9 cellular contexts compared by ENCODE assay signal in the genomic region with DNA sequence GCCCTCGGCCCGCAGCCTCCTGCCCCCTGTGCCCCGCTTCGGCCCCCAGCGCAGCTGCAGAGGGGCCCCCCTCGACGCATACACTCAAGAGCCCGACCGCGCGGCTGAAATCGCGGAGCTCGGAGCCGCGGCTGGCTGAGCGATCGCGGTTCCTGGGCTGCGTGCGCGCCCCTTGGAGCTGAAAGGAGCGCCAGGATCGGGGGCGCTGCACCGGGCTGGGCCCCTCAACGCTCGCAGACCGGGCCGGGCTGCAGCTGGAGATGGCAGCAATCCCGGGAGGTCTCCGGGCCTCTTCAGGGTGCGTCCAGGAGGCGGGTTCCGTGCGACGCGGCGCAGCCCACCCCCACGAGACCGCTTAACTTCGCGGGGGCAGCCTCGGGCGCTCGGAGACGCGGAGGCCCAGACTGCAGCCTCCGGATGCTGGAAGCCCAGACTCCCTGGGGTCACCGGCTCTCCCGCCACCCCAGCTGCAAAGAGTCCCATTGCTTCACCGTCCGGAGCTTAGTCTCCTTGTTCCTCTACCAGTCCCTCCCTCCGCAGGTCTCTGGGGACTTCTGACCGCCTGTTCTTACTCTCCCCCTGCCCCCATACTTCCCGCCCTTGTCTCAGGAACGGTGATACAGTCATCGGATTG.
DNase-seq lines count a peak whose midpoint lies in the region; ATAC-seq, FAIRE-seq and TF ChIP-seq lines count a peak whose summit lies in the region.
"Had no signal": no experiment of that assay in that cellular context is flagged by ENCODE, and none has a peak within 500 bp of the region (broad histone marks: within the 10 kb centered on the region; RNA-seq: fewer than 3 reads in every experiment).

No MANE protein-coding gene starts in this region.

- H3K27ac ChIP-seq in GM23338 (ENCODE audit: low read depth) (no peak overlapping the region), cardiac muscle cell (no peak overlapping the region), gastrocnemius medialis (no peak overlapping the region), SJCRH30 (no peak overlapping the region)

- H3K4me1 ChIP-seq in GM23338 (ENCODE audit: insufficient read depth) (0 out of 2 replicates have a peak, but pooled peaks cover 2% of the 10 kb centered on the region), cardiac muscle cell (ENCODE audit: low read depth) (no peaks in the 10 kb centered on the region), gastrocnemius medialis (no peaks in the 10 kb centered on the region), SJCRH30 (no peaks in the 10 kb centered on the region)

- H3K4me3 Mint-ChIP-seq in GM23338, result peak overlapping the region; percentile 67
- H3K4me3 Mint-ChIP-seq in activated CD4-positive, alpha-beta memory T cell treated with anti-CD3 and anti-CD28 coated beads, Interleukin-2, amount 10 ng/mL, durations not matched to agents 7 days and 5 days, result peak overlapping the region; percentile 81

- H3K9me3 ChIP-seq in cardiac muscle cell (ENCODE audit: low read depth), result no peaks in the 10 kb centered on the region
- H3K9me3 ChIP-seq in gastrocnemius medialis, result no peaks in the 10 kb centered on the region
- no peaks in the 10 kb centered on the region for H3K9me3 ChIP-seq in SJCRH30 (replicated peaks)

- no peaks in the 10 kb centered on the region for H3K9me3 Mint-ChIP-seq in GM23338
- no peaks in the 10 kb centered on the region for H3K9me3 Mint-ChIP-seq in activated CD4-positive, alpha-beta memory T cell treated with anti-CD3 and anti-CD28 coated beads, Interleukin-2, amount 10 ng/mL, durations not matched to agents 7 days and 5 days

- H4K20me1 ChIP-seq in GM23338 (replicated peaks; ENCODE audit: insufficient read depth), result no peaks in the 10 kb centered on the region

- peak; percentile 47 for ATAC-seq in GM23338
- ATAC-seq in gastrocnemius medialis, result no peak

- peak overlapping the region; percentile 82 for H3K4me2 ChIP-seq in GM23338

- peak; percentile 52 for DNase-seq in D721Med (ENCODE audit: insufficient read length, low spot score)
- DNase-seq in GM23338 (ENCODE audit: low spot score), result peak; percentile 72
- no peak for DNase-seq in activated CD4-positive, alpha-beta memory T cell treated with anti-CD3 and anti-CD28 coated beads, Interleukin-2, amount 10 ng/mL, durations not matched to agents 7 days and 5 days
- DNase-seq in cardiac muscle cell (ENCODE audit: low read depth in 1 of 2, low spot score in 1 of 2), result peak in 1 of 2 donors; percentile 46
- DNase-seq in gastrocnemius medialis, result no peak
- no peak for DNase-seq in SJCRH30
- no peak for DNase-seq in NK-92 (lab: John Stamatoyannopoulos, UW; ENCODE audit: unreplicated experiment)
- no peak for DNase-seq in UCSD-AML1 (lab: John Stamatoyannopoulos, UW; ENCODE audit: unreplicated experiment)

- no peaks in the 10 kb centered on the region for H3K9me2 ChIP-seq in GM23338 (ENCODE audit: insufficient read depth)

- POLR2A ChIA-PET in activated CD4-positive, alpha-beta memory T cell treated with anti-CD3 and anti-CD28 coated beads, Interleukin-2, amount 10 ng/mL, durations not matched to agents 7 days and 5 days (lab: Charles Lee), result interaction anchor here (0.8 to 1.6 kb wide), 4 partner anchors 8 to 69 kb away, joined by 3 to 5 read pairs (median 4); no protein-coding TSS in a partner anchor

- in situ Hi-C loops in gastrocnemius medialis (cut with MboI; ENCODE audit: low sequenced_read_pairs in 4 of 4), result no loop called here

- H3K4me3 ChIP-seq in GM23338 (peak overlapping the region; percentile 63), cardiac muscle cell (peak overlapping the region; percentile 9), gastrocnemius medialis (peak overlapping the region in 3 of 4 donors; percentile 29 to 46 (median 32)), SJCRH30 (no peak overlapping the region)

- FAIRE-seq in D721Med (lab: Jason Lieb, UNC), result no peak
- FAIRE-seq: islet of Langerhans had no signal

- no peak overlapping the region for H3K27ac Mint-ChIP-seq in GM23338
- peak overlapping the region; percentile 28 for H3K27ac Mint-ChIP-seq in activated CD4-positive, alpha-beta memory T cell treated with anti-CD3 and anti-CD28 coated beads, Interleukin-2, amount 10 ng/mL, durations not matched to agents 7 days and 5 days

- H3K36me3 ChIP-seq in GM23338 (ENCODE audit: insufficient read depth), result no peaks in the 10 kb centered on the region
- no peaks in the 10 kb centered on the region for H3K36me3 ChIP-seq in cardiac muscle cell
- no peaks in the 10 kb centered on the region for H3K36me3 ChIP-seq in gastrocnemius medialis
- H3K36me3 ChIP-seq in SJCRH30, result no peaks in the 10 kb centered on the region

- H2AFZ ChIP-seq in GM23338, result peak overlapping the region; percentile 89

- TF ChIP-seq POLR2A in gastrocnemius medialis (IDR thresholded peaks at IDR 0.05), result no peak

- H3K27me3 Mint-ChIP-seq in GM23338 (ENCODE audit: insufficient read depth, low read depth, poor library complexity), result peaks cover 50% of the 10 kb centered on the region
- peaks cover 8% of the 10 kb centered on the region for H3K27me3 Mint-ChIP-seq in activated CD4-positive, alpha-beta memory T cell treated with anti-CD3 and anti-CD28 coated beads, Interleukin-2, amount 10 ng/mL, durations not matched to agents 7 days and 5 days

- peaks cover 44% of the 10 kb centered on the region for H3K27me3 ChIP-seq in GM23338 (ENCODE audit: insufficient read depth)
- peaks cover 36% of the 10 kb centered on the region for H3K27me3 ChIP-seq in cardiac muscle cell
- peaks cover 16 to 23% (median 21%) of the 10 kb centered on the region in 3 donors for H3K27me3 ChIP-seq in gastrocnemius medialis
- H3K27me3 ChIP-seq in SJCRH30, result no peaks in the 10 kb centered on the region

- 0 out of 2 replicates have a peak, but pooled peaks cover 3% of the 10 kb centered on the region for H3F3A ChIP-seq in GM23338 (replicated peaks; ENCODE audit: low read depth)

- CTCF ChIA-PET in activated CD4-positive, alpha-beta memory T cell treated with anti-CD3 and anti-CD28 coated beads, Interleukin-2, amount 10 ng/mL, durations not matched to agents 7 days and 5 days (lab: Charles Lee), result interaction anchor here (1.0 to 1.9 kb wide), 4 partner anchors 9 to 396 kb away, joined by 3 to 7 read pairs (median 5); no protein-coding TSS in a partner anchor

- no peaks in the 10 kb centered on the region for H3K36me3 Mint-ChIP-seq in GM23338 (ENCODE audit: low read depth)
- H3K36me3 Mint-ChIP-seq in activated CD4-positive, alpha-beta memory T cell treated with anti-CD3 and anti-CD28 coated beads, Interleukin-2, amount 10 ng/mL, durations not matched to agents 7 days and 5 days (ENCODE audit: low read depth), result no peaks in the 10 kb centered on the region

- H3K79me2 ChIP-seq in GM23338 (replicated peaks; ENCODE audit: insufficient read depth), result no peaks in the 10 kb centered on the region

- intact Hi-C loops in gastrocnemius medialis (cut with DNase I; ENCODE audit: low total_unique reads), result no loop called here

- TF ChIP-seq CTCF in D721Med (IDR thresholded peaks at IDR 0.05; ENCODE audit: insufficient read depth, missing control alignments), result no peak
- TF ChIP-seq CTCF in GM23338 (conservative IDR thresholded peaks at IDR 0.05; ENCODE audit: low read depth in 2 of 2), result no peak
- TF ChIP-seq CTCF in cardiac muscle cell (IDR thresholded peaks at IDR 0.05; ENCODE audit: low read depth, low read length), result no peak
- TF ChIP-seq CTCF in gastrocnemius medialis (IDR thresholded peaks at IDR 0.05 in 4 of 5, conservative IDR thresholded peaks at IDR 0.05 in 1 of 5), result no peak

- H3K4me1 Mint-ChIP-seq in GM23338, result peaks cover 3% of the 10 kb centered on the region
- peaks cover 39% of the 10 kb centered on the region for H3K4me1 Mint-ChIP-seq in activated CD4-positive, alpha-beta memory T cell treated with anti-CD3 and anti-CD28 coated beads, Interleukin-2, amount 10 ng/mL, durations not matched to agents 7 days and 5 days

TF ChIP-seq in GM23338, 12 proteins besides CTCF, POLR2A, EP300 and RAD21:
- TF ChIP-seq EZH2 (IDR thresholded peaks at IDR 0.05; ENCODE audit: low read depth, unreplicated experiment) (peak; percentile 46), CREB1 (CRISPR knock-in tag; IDR thresholded peaks at IDR 0.05; ENCODE audit: low read depth) (no peak)
TF ChIP-seq in GM23338: peak in this region for 1.

Comparison
In these comparisons a context has a peak if more than half of its experiments do, and no peak if none do; other contexts are left out.
1. DNase-seq: peak in D721Med (single experiment) and GM23338 (single experiment); none in activated CD4-positive, alpha-beta memory T cell treated with anti-CD3 and anti-CD28 coated beads, Interleukin-2, amount 10 ng/mL, durations not matched to agents 7 days and 5 days (single experiment), gastrocnemius medialis (0 of 2), SJCRH30 (0 of 2), NK-92 (single experiment) and UCSD-AML1 (single experiment).